In genomic region chr9:136697821-136698526, GRCh38 we compare ENCODE assay signal across 1 cellular context.
TF ChIP-seq lines count a peak whose summit lies in the region.

No MANE protein-coding gene starts in this region.

TF ChIP-seq in HepG2, 621 proteins besides CTCF, POLR2A, EP300 and RAD21 (continued from another document and continues in another):
- TF ChIP-seq RERE (CRISPR knock-in tag; IDR thresholded peaks at IDR 0.05; ENCODE audit: low read depth) (0 out of 2 replicates have a peak, but pooled peaks have one; percentile 48), ZC3H4 (CRISPR knock-in tag; IDR thresholded peaks at IDR 0.05; ENCODE audit: borderline replicate concordance) (no peak), ZNF576 (CRISPR knock-in tag; IDR thresholded peaks at IDR 0.05) (no peak), KDM4B (CRISPR knock-in tag; IDR thresholded peaks at IDR 0.05) (no peak), ZNF883 (CRISPR knock-in tag; IDR thresholded peaks at IDR 0.05; ENCODE audit: not compliant biosample characterization) (no peak), MEIS1 (CRISPR knock-in tag; IDR thresholded peaks at IDR 0.05; ENCODE audit: borderline replicate concordance) (0 out of 2 replicates have a peak, but pooled peaks have one; percentile 16), ZNF564 (CRISPR knock-in tag; IDR thresholded peaks at IDR 0.05) (no peak), POGZ (CRISPR knock-in tag; IDR thresholded peaks at IDR 0.05) (no peak), EEA1 (CRISPR knock-in tag; IDR thresholded peaks at IDR 0.05; ENCODE audit: borderline replicate concordance) (no peak), ZNF747 (CRISPR knock-in tag; IDR thresholded peaks at IDR 0.05; ENCODE audit: borderline replicate concordance) (no peak), ATM (IDR thresholded peaks at IDR 0.05; ENCODE audit: borderline replicate concordance) (no peak), MAZ (IDR thresholded peaks at IDR 0.05; ENCODE audit: borderline replicate concordance, low read depth, low read length) (no peak), MAZ (CRISPR knock-in tag; IDR thresholded peaks at IDR 0.05; ENCODE audit: low read depth) (no peak), XRCC5 (optimal IDR thresholded peaks at IDR 0.05; ENCODE audit: low read length) (no peak), ZMYM3 (CRISPR knock-in tag; IDR thresholded peaks at IDR 0.05) (no peak), ZFAT (CRISPR knock-in tag; conservative IDR thresholded peaks at IDR 0.05) (no peak), ARID4A (CRISPR knock-in tag; IDR thresholded peaks at IDR 0.05; ENCODE audit: borderline replicate concordance) (no peak; the same call in 1 of the 2 replicates), ZNF597 (CRISPR knock-in tag; IDR thresholded peaks at IDR 0.05) (no peak), ZNF276 (CRISPR knock-in tag; IDR thresholded peaks at IDR 0.05; ENCODE audit: low read depth) (no peak), THAP11 (CRISPR knock-in tag; IDR thresholded peaks at IDR 0.05) (peak; percentile 37; the same call in 1 of the 2 replicates), HNRNPK (IDR thresholded peaks at IDR 0.05; ENCODE audit: low read depth, low read length, poor library complexity, severe bottlenecking) (no peak), PRPF4 (IDR thresholded peaks at IDR 0.05; ENCODE audit: low read depth, low read length, poor library complexity, severe bottlenecking) (no peak), ZNF75D (CRISPR knock-in tag; IDR thresholded peaks at IDR 0.05; ENCODE audit: borderline replicate concordance) (no peak), SRSF1 (optimal IDR thresholded peaks at IDR 0.05; ENCODE audit: low read depth, low read length) (no peak), NAIF1 (CRISPR knock-in tag; IDR thresholded peaks at IDR 0.05; ENCODE audit: borderline replicate concordance) (no peak), ZFP37 (CRISPR knock-in tag; IDR thresholded peaks at IDR 0.05; ENCODE audit: borderline replicate concordance) (no peak), TCF12 (IDR thresholded peaks at IDR 0.05) (no peak), TCF12 (CRISPR knock-in tag; IDR thresholded peaks at IDR 0.05) (no peak; the same call in 1 of the 2 replicates), ZNF768 (CRISPR knock-in tag; IDR thresholded peaks at IDR 0.05) (no peak), THYN1 (CRISPR knock-in tag; IDR thresholded peaks at IDR 0.05; ENCODE audit: borderline replicate concordance, low read depth) (no peak), ZNF614 (CRISPR knock-in tag; IDR thresholded peaks at IDR 0.05; ENCODE audit: borderline replicate concordance) (no peak), ZNF512B (CRISPR knock-in tag; IDR thresholded peaks at IDR 0.05; ENCODE audit: borderline replicate concordance) (no peak), ZNF296 (CRISPR knock-in tag; conservative IDR thresholded peaks at IDR 0.05) (no peak), SETDB1 (CRISPR knock-in tag; IDR thresholded peaks at IDR 0.05; ENCODE audit: borderline replicate concordance) (no peak), ZNF263 (CRISPR knock-in tag; IDR thresholded peaks at IDR 0.05) (no peak; the same call in 1 of the 2 replicates), TGIF2 (CRISPR knock-in tag; IDR thresholded peaks at IDR 0.05) (no peak), MLLT10 (CRISPR knock-in tag; IDR thresholded peaks at IDR 0.05) (no peak), KLF11 (CRISPR knock-in tag; IDR thresholded peaks at IDR 0.05) (no peak), ZNF644 (CRISPR knock-in tag; IDR thresholded peaks at IDR 0.05; ENCODE audit: low read depth) (no peak), HNRNPH1 (optimal IDR thresholded peaks at IDR 0.05; ENCODE audit: low read depth, low read length) (no peak), BATF2 (CRISPR knock-in tag; IDR thresholded peaks at IDR 0.05) (no peak), ZNF770 (CRISPR knock-in tag; IDR thresholded peaks at IDR 0.05) (no peak), ZKSCAN1 (IDR thresholded peaks at IDR 0.05; ENCODE audit: low read length) (no peak), ZFP41 (CRISPR knock-in tag; IDR thresholded peaks at IDR 0.05; ENCODE audit: borderline replicate concordance) (no peak), NCOA5 (CRISPR knock-in tag; IDR thresholded peaks at IDR 0.05) (no peak), ZNF776 (CRISPR knock-in tag; IDR thresholded peaks at IDR 0.05) (no peak)
